8 cellular contexts compared by ENCODE assay signal in genomic region chr14:61322799-61323290, GRCh38. TPM values are rescaled to one million over a fixed set of nuclear protein-coding genes. Genes with fewer than 3 reads are reported as not detected.
DNase-seq lines count a peak whose midpoint lies in the region; ATAC-seq, FAIRE-seq and TF ChIP-seq lines count a peak whose summit lies in the region.

No MANE protein-coding gene starts in this region.

- H3K4me3 ChIP-seq in LNCaP clone FGC (ENCODE audit: low read depth, low read length): peak overlapping the region; percentile 80
- H3K4me3 ChIP-seq in stomach smooth muscle (ENCODE audit: low read length in 2 of 2): peak overlapping the region; percentile 26 to 67
- no peak overlapping the region for H3K4me3 ChIP-seq in SJCRH30

- peak overlapping the region; percentile 95 for H3K4me3 Mint-ChIP-seq in activated naive CD4-positive, alpha-beta T cell treated with anti-CD3 and anti-CD28 coated beads, Interleukin-2, amount 50 U/mL, for 24 hours

- no peaks in the 10 kb centered on the region for H3K36me3 ChIP-seq in stomach smooth muscle (ENCODE audit: control insufficient read depth in 2 of 2, insufficient read depth in 2 of 2, low read length in 2 of 2)
- no peaks in the 10 kb centered on the region for H3K36me3 ChIP-seq in SJCRH30

- H3K9me3 ChIP-seq in stomach smooth muscle (ENCODE audit: control insufficient read depth in 2 of 2, low read length in 2 of 2): no peaks in the 10 kb centered on the region
- 0 out of 2 replicates have a peak, but pooled peaks cover 3% of the 10 kb centered on the region for H3K9me3 ChIP-seq in SJCRH30 (replicated peaks)

- DNase-seq in DMS53 (lab: John Stamatoyannopoulos, UW) (peak; percentile 79), LNCaP clone FGC (ENCODE audit: low read depth) (peak; percentile 48), SJCRH30 (no peak), SHP77 (lab: John Stamatoyannopoulos, UW) (no peak)

- peak; percentile 70 for FAIRE-seq in islet of Langerhans (lab: Jason Lieb, UNC)

- H3K9ac ChIP-seq in stomach smooth muscle (ENCODE audit: low read length in 2 of 2): no peak overlapping the region

- no peak for ATAC-seq in HG03025 (IDR thresholded peaks at IDR 0.05; ENCODE audit: low FRiP score, unreplicated experiment)

- no peak for TF ChIP-seq CTCF in LNCaP clone FGC (IDR thresholded peaks at IDR 0.05; ENCODE audit: control insufficient read depth, extremely low read depth, insufficient read depth)

- H3K27ac Mint-ChIP-seq in activated naive CD4-positive, alpha-beta T cell treated with anti-CD3 and anti-CD28 coated beads, Interleukin-2, amount 50 U/mL, for 24 hours: peak overlapping the region; percentile 95

- H3K27me3 Mint-ChIP-seq in activated naive CD4-positive, alpha-beta T cell treated with anti-CD3 and anti-CD28 coated beads, Interleukin-2, amount 50 U/mL, for 24 hours: no peaks in the 10 kb centered on the region

- H3K27ac ChIP-seq in stomach smooth muscle (ENCODE audit: low read length): no peak overlapping the region
- H3K27ac ChIP-seq in SJCRH30: no peak overlapping the region

- peaks cover 6% of the 10 kb centered on the region for H3K4me1 ChIP-seq in stomach smooth muscle (ENCODE audit: control insufficient read depth, insufficient read depth, low read length)
- no peaks in the 10 kb centered on the region for H3K4me1 ChIP-seq in SJCRH30

- H3K36me3 Mint-ChIP-seq in activated naive CD4-positive, alpha-beta T cell treated with anti-CD3 and anti-CD28 coated beads, Interleukin-2, amount 50 U/mL, for 24 hours: peaks cover 24% of the 10 kb centered on the region

- H3K9me3 Mint-ChIP-seq in activated naive CD4-positive, alpha-beta T cell treated with anti-CD3 and anti-CD28 coated beads, Interleukin-2, amount 50 U/mL, for 24 hours: no peaks in the 10 kb centered on the region

- H3K27me3 ChIP-seq in stomach smooth muscle (ENCODE audit: control insufficient read depth in 1 of 2, insufficient read depth in 2 of 2, low read length in 2 of 2) (peaks cover 16 to 23% of the 10 kb centered on the region in 2 donors), SJCRH30 (no peaks in the 10 kb centered on the region)

- H3K4me1 Mint-ChIP-seq in activated naive CD4-positive, alpha-beta T cell treated with anti-CD3 and anti-CD28 coated beads, Interleukin-2, amount 50 U/mL, for 24 hours: peaks cover 35% of the 10 kb centered on the region

RNA-seq across cellular contexts. Expression of gene PRKCH, which starts 1.5 kb away (rescaled TPM):
- total RNA-seq in SJCRH30 (2014; rRNA removed; shearing (Covaris generic)): 6.7 and 6.8 TPM in 2 replicates

RNA-seq across cellular contexts. Expression of gene TMEM30B, which starts 41.7 kb away (rescaled TPM):
- 6.2 and 7.4 TPM in 2 replicates for total RNA-seq in SJCRH30 (2014; rRNA removed; shearing (Covaris generic))

Comparison
In these comparisons a context has a peak if more than half of its experiments do, and no peak if none do; other contexts are left out.
1. DNase-seq: peak in DMS53 (single experiment) and LNCaP clone FGC (single experiment); none in SJCRH30 (0 of 2) and SHP77 (0 of 2).